12 cellular contexts compared by ENCODE assay signal in genomic region chr5:139796061-139796806, GRCh38. TPM values are rescaled to one million over a fixed set of nuclear protein-coding genes. Genes with fewer than 3 reads are reported as not detected.
DNase-seq lines count a peak whose midpoint lies in the region; ATAC-seq and TF ChIP-seq lines count a peak whose summit lies in the region.
"Had no signal": no experiment of that assay in that cellular context is flagged by ENCODE, and none has a peak within 500 bp of the region (broad histone marks: within the 10 kb centered on the region; RNA-seq: fewer than 3 reads in every experiment).

No MANE protein-coding gene starts in this region.

- no peaks in the 10 kb centered on the region for H3K9me2 ChIP-seq in GM23338 (ENCODE audit: insufficient read depth)

- H3K36me3 ChIP-seq in BLaER1 (no peaks in the 10 kb centered on the region), GM23338 (ENCODE audit: insufficient read depth) (no peaks in the 10 kb centered on the region)

- H3K79me2 ChIP-seq in GM23338 (replicated peaks; ENCODE audit: insufficient read depth), result no peaks in the 10 kb centered on the region

- peak overlapping the region; percentile 73 for H3K4me3 Mint-ChIP-seq in GM23338
- peak overlapping the region; percentile 26 for H3K4me3 Mint-ChIP-seq in mesothelial cell of epicardium

- H3K4me2 ChIP-seq in BLaER1 (peak overlapping the region; percentile 78), GM23338 (peak overlapping the region; percentile 91)

- DNase-seq in GM23338 (ENCODE audit: low spot score), result peak; percentile 70
- peak in 13 of 61 donors; percentile 8 to 63 (median 26) for DNase-seq in caudate nucleus (lab: John Stamatoyannopoulos, UW)
- DNase-seq in mesothelial cell of epicardium (ENCODE audit: low spot score in 2 of 2, unreplicated experiment in 2 of 2), result no peak
- no peak for DNase-seq in dedifferentiated amniotic fluid mesenchymal stem cell (ENCODE audit: extremely low spot score)
- DNase-seq in RPMI8226, result no peak
- DNase-seq in stimulated activated CD4-positive, alpha-beta T cell treated with anti-CD3 and anti-CD28 coated beads, Interleukin-12 subunit alpha, Interleukin-12 subunit beta, amount 100 ng/mL, for 4 hours, result no peak
- DNase-seq: central memory CD4-positive, alpha-beta T cell; HCEC 1CT; NCI-H1930 had no signal

- H3K9me3 ChIP-seq in BLaER1, result no peaks in the 10 kb centered on the region

- H3K9ac ChIP-seq in BLaER1, result no peak overlapping the region

- no peak overlapping the region for H3K27ac ChIP-seq in BLaER1
- no peak overlapping the region for H3K27ac ChIP-seq in GM23338 (ENCODE audit: low read depth)
- H3K27ac ChIP-seq in caudate nucleus (ENCODE audit: low read depth, low read length), result peak overlapping the region; percentile 68

- H3K27me3 ChIP-seq in BLaER1, result peaks cover 78% of the 10 kb centered on the region
- peaks cover 80% of the 10 kb centered on the region for H3K27me3 ChIP-seq in GM23338 (ENCODE audit: insufficient read depth)

- H3K4me1 ChIP-seq in BLaER1 (peaks cover 14% of the 10 kb centered on the region), GM23338 (ENCODE audit: insufficient read depth) (peaks cover 6% of the 10 kb centered on the region; the same call in 1 of the 2 replicates)

- no peak for TF ChIP-seq CTCF in GM23338 (conservative IDR thresholded peaks at IDR 0.05; ENCODE audit: low read depth in 2 of 2)
- TF ChIP-seq CTCF in mesothelial cell of epicardium (IDR thresholded peaks at IDR 0.05; ENCODE audit: unreplicated experiment), result no peak

- H3K4me1 Mint-ChIP-seq in GM23338, result peaks cover 9% of the 10 kb centered on the region
- H3K4me1 Mint-ChIP-seq in mesothelial cell of epicardium, result peaks cover 3% of the 10 kb centered on the region

- no peaks in the 10 kb centered on the region for H3F3A ChIP-seq in GM23338 (replicated peaks; ENCODE audit: low read depth)

- H3K27me3 Mint-ChIP-seq in GM23338 (ENCODE audit: insufficient read depth, low read depth, poor library complexity) (peaks cover 65% of the 10 kb centered on the region), mesothelial cell of epicardium (ENCODE audit: low read depth) (peaks cover 94% of the 10 kb centered on the region)

- H4K20me1 ChIP-seq in BLaER1 (peaks cover 55% of the 10 kb centered on the region), GM23338 (replicated peaks; ENCODE audit: insufficient read depth) (no peaks in the 10 kb centered on the region; the same call in 1 of the 2 replicates)

- H3K4me3 ChIP-seq in BLaER1, result peak overlapping the region; percentile 57
- peak overlapping the region; percentile 78 for H3K4me3 ChIP-seq in GM23338

- no peaks in the 10 kb centered on the region; the same call in 1 of the 3 replicates for H3K9me3 Mint-ChIP-seq in GM23338
- H3K9me3 Mint-ChIP-seq in mesothelial cell of epicardium, result no peaks in the 10 kb centered on the region

- H3K27ac Mint-ChIP-seq in GM23338 (no peak overlapping the region), mesothelial cell of epicardium (no peak overlapping the region)

- H2AFZ ChIP-seq in GM23338, result no peak overlapping the region

- ATAC-seq in GM23338, result peak; percentile 57
- no peak for ATAC-seq in GM21576 (IDR thresholded peaks at IDR 0.05; ENCODE audit: unreplicated experiment)

- no peaks in the 10 kb centered on the region; the same call in 2 of the 3 replicates for H3K36me3 Mint-ChIP-seq in GM23338 (ENCODE audit: low read depth)
- no peaks in the 10 kb centered on the region for H3K36me3 Mint-ChIP-seq in mesothelial cell of epicardium

TF ChIP-seq in GM23338, 12 proteins besides CTCF, POLR2A, EP300 and RAD21:
- TF ChIP-seq JUNB (IDR thresholded peaks at IDR 0.05; ENCODE audit: unreplicated experiment), result no peak
- TF ChIP-seq EZH2 (IDR thresholded peaks at IDR 0.05; ENCODE audit: low read depth, unreplicated experiment), result peak; percentile 38

RNA-seq across cellular contexts. Expression of gene PSD2, which starts 0.6 kb away (rescaled TPM):
- 0.10 TPM in 1 of 2 replicates, not detected in the other for total RNA-seq in GM23338 (2014; rRNA removed; shearing (Covaris generic))
- 0.08 and 0.17 TPM in 2 replicates for polyA plus RNA-seq in GM23338 (2016; fragmentation: Nextera tagmentation; extraction: Ambion mirVana)
- total RNA-seq in mesothelial cell of epicardium, result 0.78 to 0.95 TPM (median 0.86 TPM) in 3 replicates
- total RNA-seq: T-helper 1 cell treated with Interleukin-12 subunit alpha and Interleukin-12 subunit beta and Interleukin-4 antibody, amounts not matched to agents 30 ng/mL and 1 ng/mL, for 36 hours had no signal
